In the genomic region with DNA sequence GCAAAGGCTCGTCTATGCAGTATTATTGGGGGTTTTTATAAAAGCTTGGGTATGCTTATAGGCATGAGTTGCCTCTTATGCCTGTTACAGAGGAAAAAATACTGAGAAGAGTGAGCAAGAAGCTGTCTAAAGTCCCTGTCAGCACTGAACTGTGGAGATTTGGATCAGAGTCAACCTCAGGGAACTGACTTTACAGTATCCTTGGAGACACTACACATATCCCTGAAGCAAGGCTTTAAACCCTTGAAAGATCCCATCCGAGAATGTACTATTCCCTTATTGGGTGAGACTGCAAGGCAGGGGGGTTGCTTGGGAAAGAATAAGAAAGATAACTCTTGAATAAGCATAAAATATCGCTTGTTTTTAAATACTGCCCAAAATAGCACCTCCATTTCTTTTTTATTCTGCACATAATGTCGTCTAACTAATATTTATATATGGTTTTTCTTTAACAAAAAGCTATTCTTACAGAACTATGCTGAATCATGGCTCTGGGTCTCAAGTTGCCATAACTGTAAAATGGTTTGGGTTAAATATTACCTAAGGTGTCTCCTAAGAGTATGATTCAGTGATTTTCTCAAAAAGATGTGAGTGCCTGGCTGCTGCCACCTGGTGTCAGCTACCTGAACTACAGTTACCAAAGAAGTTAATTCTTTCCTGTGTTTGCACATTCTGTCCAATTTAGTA, we compare ENCODE assay signal across 9 cellular contexts.
DNase-seq lines count a peak whose midpoint lies in the region; ATAC-seq and TF ChIP-seq lines count a peak whose summit lies in the region.
"Had no signal": no experiment of that assay in that cellular context is flagged by ENCODE, and none has a peak within 500 bp of the region (broad histone marks: within the 10 kb centered on the region; RNA-seq: fewer than 3 reads in every experiment).

No MANE protein-coding gene starts in this region.

- peaks cover 35% of the 10 kb centered on the region for H3K4me1 ChIP-seq in OCI-LY7 (ENCODE audit: insufficient read depth, low read length, poor library complexity, severe bottlenecking)

- H3K4me3 ChIP-seq in OCI-LY7 (ENCODE audit: low read depth, low read length, poor library complexity, severe bottlenecking) = no peak overlapping the region

- no peaks in the 10 kb centered on the region for H3K9me2 ChIP-seq in OCI-LY7 (ENCODE audit: insufficient read depth, low read length)

- peak; percentile 85 for ATAC-seq in HG03108 (IDR thresholded peaks at IDR 0.05; ENCODE audit: unreplicated experiment)
- no peak for ATAC-seq in sciatic nerve
- ATAC-seq: stimulated activated effector memory CD8-positive, alpha-beta T cell treated with anti-CD3 and anti-CD28 coated beads, Interleukin-12 subunit alpha, Interleukin-12 subunit beta, amount 100 ng/mL, for 72 hours had no signal

- H3K79me2 ChIP-seq in OCI-LY7 (ENCODE audit: insufficient read depth, low read depth, low read length) = no peaks in the 10 kb centered on the region

- peak; percentile 97 for TF ChIP-seq CTCF in OCI-LY7 (conservative IDR thresholded peaks at IDR 0.05; ENCODE audit: low read length)

- H2AFZ ChIP-seq in OCI-LY7 (ENCODE audit: low read length) = peak overlapping the region; percentile 47; the same call in 1 of the 2 replicates

- no peaks in the 10 kb centered on the region for H3K36me3 ChIP-seq in OCI-LY7 (ENCODE audit: insufficient read depth, low read length)

- no peaks in the 10 kb centered on the region for H3K9me3 ChIP-seq in OCI-LY7 (ENCODE audit: low read length)

- no peak overlapping the region for H3K4me2 ChIP-seq in OCI-LY7 (ENCODE audit: low read length)

- DNase-seq in ELR (ENCODE audit: low read depth) (peak; percentile 55), GM19238 (ENCODE audit: insufficient read length, low spot score) (peak; percentile 3), OCI-LY7 (ENCODE audit: low spot score) (peak; percentile 69), cerebellum (ENCODE audit: low spot score) (peak; percentile 24), medulla oblongata (ENCODE audit: extremely low spot score) (peak; percentile 38), sciatic nerve (ENCODE audit: low spot score) (no peak), GF-D8 (lab: John Stamatoyannopoulos, UW) (no peak)

- POLR2A ChIA-PET in OCI-LY7 (lab: Charles Lee) = interaction anchor here (0.7 to 1.6 kb wide), 2 partner anchors 9 to 15 kb away, joined by 3 to 4 read pairs; no protein-coding TSS in a partner anchor

- no peak overlapping the region for H3K27ac ChIP-seq in OCI-LY7 (ENCODE audit: low read depth, low read length, poor library complexity, severe bottlenecking)

- no peaks in the 10 kb centered on the region for H4K20me1 ChIP-seq in OCI-LY7 (ENCODE audit: insufficient read depth, low read length)

- intact Hi-C loops in OCI-LY7 (cut with micrococcal nuclease; ENCODE audit: unreplicated experiment) = loop anchor here (2.0 to 5.0 kb wide), 2 partner anchors 167 to 180 kb away; no protein-coding TSS in a partner anchor
- intact Hi-C loops in sciatic nerve (cut with DNase I) = no loop called here

- BruUV-seq in OCI-LY7 (replicated peaks; lab: Mats Ljungman, UMichigan) = no TSS peak

- CTCF ChIA-PET in OCI-LY7 (lab: Charles Lee; ENCODE audit: unreplicated experiment) = no interaction called here

Comparison
In these comparisons a context has a peak if more than half of its experiments do, and no peak if none do; other contexts are left out.
1. DNase-seq: peak in ELR (single experiment), GM19238 (single experiment), OCI-LY7 (single experiment), cerebellum (single experiment) and medulla oblongata (single experiment); none in sciatic nerve (single experiment) and GF-D8 (single experiment).